ENCODE assay signal across 1 cellular context in the genomic region with DNA sequence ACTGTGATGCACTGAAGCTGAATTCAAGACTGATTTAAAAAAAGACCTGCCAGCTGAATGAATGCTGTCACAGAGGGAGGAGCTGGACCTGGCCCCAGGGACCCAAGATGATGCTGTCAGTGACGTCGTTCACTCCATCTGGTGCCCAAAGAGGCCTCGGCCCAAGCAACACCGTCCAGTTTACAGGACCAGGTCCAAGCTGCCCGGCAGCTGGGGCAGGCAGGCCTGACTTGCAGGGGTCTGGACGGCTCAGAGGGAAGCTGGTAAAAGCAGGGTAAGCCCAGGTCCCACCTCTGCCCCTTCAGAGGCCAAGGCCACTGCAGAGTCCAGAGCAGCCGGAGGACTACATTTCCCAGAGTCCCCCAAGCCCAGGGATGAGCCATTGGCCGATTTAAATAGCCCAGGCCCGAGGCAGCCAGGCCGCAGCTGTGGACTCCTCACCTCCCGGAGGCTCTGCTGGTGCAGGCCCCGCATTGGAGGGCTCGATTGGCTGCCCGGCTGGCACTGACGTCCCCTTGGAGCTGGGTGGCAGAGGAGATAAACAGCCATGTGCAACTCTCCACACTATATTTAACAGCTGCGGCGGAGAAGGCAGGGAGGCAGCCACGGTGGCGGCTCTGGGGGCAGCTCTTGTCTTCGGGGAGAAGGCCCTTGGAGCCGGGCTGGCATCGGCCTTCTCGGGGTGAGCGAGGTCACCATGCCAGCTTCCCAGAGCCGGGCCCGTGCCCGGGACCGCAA.
TF ChIP-seq lines count a peak whose summit lies in the region.

A gene (plus strand): TSS at position 423 of the 738 bp plus-strand sequence. CDS start 275 bp downstream, at position 698.

TF ChIP-seq in HepG2, 621 proteins besides CTCF, POLR2A, EP300 and RAD21 (continued from another document and continues in another):
- TF ChIP-seq, protein P1, sequence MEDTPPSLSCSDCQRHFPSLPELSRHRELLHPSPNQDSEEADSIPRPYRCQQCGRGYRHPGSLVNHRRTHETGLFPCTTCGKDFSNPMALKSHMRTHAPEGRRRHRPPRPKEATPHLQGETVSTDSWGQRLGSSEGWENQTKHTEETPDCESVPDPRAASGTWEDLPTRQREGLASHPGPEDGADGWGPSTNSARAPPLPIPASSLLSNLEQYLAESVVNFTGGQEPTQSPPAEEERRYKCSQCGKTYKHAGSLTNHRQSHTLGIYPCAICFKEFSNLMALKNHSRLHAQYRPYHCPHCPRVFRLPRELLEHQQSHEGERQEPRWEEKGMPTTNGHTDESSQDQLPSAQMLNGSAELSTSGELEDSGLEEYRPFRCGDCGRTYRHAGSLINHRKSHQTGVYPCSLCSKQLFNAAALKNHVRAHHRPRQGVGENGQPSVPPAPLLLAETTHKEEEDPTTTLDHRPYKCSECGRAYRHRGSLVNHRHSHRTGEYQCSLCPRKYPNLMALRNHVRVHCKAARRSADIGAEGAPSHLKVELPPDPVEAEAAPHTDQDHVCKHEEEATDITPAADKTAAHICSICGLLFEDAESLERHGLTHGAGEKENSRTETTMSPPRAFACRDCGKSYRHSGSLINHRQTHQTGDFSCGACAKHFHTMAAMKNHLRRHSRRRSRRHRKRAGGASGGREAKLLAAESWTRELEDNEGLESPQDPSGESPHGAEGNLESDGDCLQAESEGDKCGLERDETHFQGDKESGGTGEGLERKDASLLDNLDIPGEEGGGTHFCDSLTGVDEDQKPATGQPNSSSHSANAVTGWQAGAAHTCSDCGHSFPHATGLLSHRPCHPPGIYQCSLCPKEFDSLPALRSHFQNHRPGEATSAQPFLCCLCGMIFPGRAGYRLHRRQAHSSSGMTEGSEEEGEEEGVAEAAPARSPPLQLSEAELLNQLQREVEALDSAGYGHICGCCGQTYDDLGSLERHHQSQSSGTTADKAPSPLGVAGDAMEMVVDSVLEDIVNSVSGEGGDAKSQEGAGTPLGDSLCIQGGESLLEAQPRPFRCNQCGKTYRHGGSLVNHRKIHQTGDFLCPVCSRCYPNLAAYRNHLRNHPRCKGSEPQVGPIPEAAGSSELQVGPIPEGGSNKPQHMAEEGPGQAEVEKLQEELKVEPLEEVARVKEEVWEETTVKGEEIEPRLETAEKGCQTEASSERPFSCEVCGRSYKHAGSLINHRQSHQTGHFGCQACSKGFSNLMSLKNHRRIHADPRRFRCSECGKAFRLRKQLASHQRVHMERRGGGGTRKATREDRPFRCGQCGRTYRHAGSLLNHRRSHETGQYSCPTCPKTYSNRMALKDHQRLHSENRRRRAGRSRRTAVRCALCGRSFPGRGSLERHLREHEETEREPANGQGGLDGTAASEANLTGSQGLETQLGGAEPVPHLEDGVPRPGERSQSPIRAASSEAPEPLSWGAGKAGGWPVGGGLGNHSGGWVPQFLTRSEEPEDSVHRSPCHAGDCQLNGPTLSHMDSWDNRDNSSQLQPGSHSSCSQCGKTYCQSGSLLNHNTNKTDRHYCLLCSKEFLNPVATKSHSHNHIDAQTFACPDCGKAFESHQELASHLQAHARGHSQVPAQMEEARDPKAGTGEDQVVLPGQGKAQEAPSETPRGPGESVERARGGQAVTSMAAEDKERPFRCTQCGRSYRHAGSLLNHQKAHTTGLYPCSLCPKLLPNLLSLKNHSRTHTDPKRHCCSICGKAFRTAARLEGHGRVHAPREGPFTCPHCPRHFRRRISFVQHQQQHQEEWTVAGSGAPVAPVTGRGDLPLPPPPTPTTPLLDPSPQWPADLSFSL (CRISPR knock-in tag; IDR thresholded peaks at IDR 0.05) = no peak
- TF ChIP-seq FOXM1 (CRISPR knock-in tag; IDR thresholded peaks at IDR 0.05) (no peak), ZNF543 (CRISPR knock-in tag; IDR thresholded peaks at IDR 0.05) (0 out of 2 replicates have a peak, but pooled peaks have one; percentile 23), NFYB (CRISPR knock-in tag; IDR thresholded peaks at IDR 0.05) (peak; percentile 83), ZMYM4 (CRISPR knock-in tag; IDR thresholded peaks at IDR 0.05) (no peak), ZMYM2 (CRISPR knock-in tag; IDR thresholded peaks at IDR 0.05) (no peak), ZNF7 (CRISPR knock-in tag; IDR thresholded peaks at IDR 0.05) (no peak), ZMAT3 (CRISPR knock-in tag; conservative IDR thresholded peaks at IDR 0.05) (no peak), HES4 (CRISPR knock-in tag; IDR thresholded peaks at IDR 0.05; ENCODE audit: borderline replicate concordance) (0 out of 2 replicates have a peak, but pooled peaks have one; percentile 40), RCOR2 (CRISPR knock-in tag; IDR thresholded peaks at IDR 0.05) (no peak), FOXJ3 (CRISPR knock-in tag; IDR thresholded peaks at IDR 0.05; ENCODE audit: borderline replicate concordance) (no peak), ONECUT2 (CRISPR knock-in tag; IDR thresholded peaks at IDR 0.05) (no peak), RXRA (CRISPR knock-in tag; IDR thresholded peaks at IDR 0.05) (peak; percentile 56; the same call in 1 of the 2 replicates), HNRNPL (IDR thresholded peaks at IDR 0.05; ENCODE audit: low read depth, low read length) (peak; percentile 89; the same call in 1 of the 2 replicates), SUZ12 (IDR thresholded peaks at IDR 0.05; ENCODE audit: low read depth, low read length) (peak; percentile 53; the same call in 1 of the 2 replicates), SPEN (CRISPR knock-in tag; IDR thresholded peaks at IDR 0.05; ENCODE audit: low read depth) (peak; percentile 52; the same call in 1 of the 2 replicates), MBNL3 (CRISPR knock-in tag; conservative IDR thresholded peaks at IDR 0.05) (no peak), ZC3H13 (CRISPR knock-in tag; IDR thresholded peaks at IDR 0.05) (0 out of 2 replicates have a peak, but pooled peaks have one; percentile 66), SMAD3 (CRISPR knock-in tag; IDR thresholded peaks at IDR 0.05) (peak; percentile 21; the same call in 1 of the 2 replicates), ZNF124 (CRISPR knock-in tag; IDR thresholded peaks at IDR 0.05) (no peak), MTF1 (CRISPR knock-in tag; IDR thresholded peaks at IDR 0.05) (no peak), ZSCAN9 (CRISPR knock-in tag; IDR thresholded peaks at IDR 0.05; ENCODE audit: borderline replicate concordance) (no peak), ZNF792 (CRISPR knock-in tag; IDR thresholded peaks at IDR 0.05) (no peak), TCF7 (IDR thresholded peaks at IDR 0.05; ENCODE audit: low read depth) (no peak), NKX3-1 (CRISPR knock-in tag; IDR thresholded peaks at IDR 0.05) (no peak)
- TF ChIP-seq, protein P2, sequence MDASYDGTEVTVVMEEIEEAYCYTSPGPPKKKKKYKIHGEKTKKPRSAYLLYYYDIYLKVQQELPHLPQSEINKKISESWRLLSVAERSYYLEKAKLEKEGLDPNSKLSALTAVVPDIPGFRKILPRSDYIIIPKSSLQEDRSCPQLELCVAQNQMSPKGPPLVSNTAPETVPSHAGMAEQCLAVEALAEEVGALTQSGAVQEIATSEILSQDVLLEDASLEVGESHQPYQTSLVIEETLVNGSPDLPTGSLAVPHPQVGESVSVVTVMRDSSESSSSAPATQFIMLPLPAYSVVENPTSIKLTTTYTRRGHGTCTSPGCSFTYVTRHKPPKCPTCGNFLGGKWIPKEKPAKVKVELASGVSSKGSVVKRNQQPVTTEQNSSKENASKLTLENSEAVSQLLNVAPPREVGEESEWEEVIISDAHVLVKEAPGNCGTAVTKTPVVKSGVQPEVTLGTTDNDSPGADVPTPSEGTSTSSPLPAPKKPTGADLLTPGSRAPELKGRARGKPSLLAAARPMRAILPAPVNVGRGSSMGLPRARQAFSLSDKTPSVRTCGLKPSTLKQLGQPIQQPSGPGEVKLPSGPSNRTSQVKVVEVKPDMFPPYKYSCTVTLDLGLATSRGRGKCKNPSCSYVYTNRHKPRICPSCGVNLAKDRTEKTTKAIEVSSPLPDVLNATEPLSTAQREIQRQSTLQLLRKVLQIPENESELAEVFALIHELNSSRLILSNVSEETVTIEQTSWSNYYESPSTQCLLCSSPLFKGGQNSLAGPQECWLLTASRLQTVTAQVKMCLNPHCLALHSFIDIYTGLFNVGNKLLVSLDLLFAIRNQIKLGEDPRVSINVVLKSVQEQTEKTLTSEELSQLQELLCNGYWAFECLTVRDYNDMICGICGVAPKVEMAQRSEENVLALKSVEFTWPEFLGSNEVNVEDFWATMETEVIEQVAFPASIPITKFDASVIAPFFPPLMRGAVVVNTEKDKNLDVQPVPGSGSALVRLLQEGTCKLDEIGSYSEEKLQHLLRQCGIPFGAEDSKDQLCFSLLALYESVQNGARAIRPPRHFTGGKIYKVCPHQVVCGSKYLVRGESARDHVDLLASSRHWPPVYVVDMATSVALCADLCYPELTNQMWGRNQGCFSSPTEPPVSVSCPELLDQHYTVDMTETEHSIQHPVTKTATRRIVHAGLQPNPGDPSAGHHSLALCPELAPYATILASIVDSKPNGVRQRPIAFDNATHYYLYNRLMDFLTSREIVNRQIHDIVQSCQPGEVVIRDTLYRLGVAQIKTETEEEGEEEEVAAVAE (CRISPR knock-in tag; IDR thresholded peaks at IDR 0.05; ENCODE audit: borderline replicate concordance) = 0 out of 2 replicates have a peak, but pooled peaks have one; percentile 25
- TF ChIP-seq, protein P3, sequence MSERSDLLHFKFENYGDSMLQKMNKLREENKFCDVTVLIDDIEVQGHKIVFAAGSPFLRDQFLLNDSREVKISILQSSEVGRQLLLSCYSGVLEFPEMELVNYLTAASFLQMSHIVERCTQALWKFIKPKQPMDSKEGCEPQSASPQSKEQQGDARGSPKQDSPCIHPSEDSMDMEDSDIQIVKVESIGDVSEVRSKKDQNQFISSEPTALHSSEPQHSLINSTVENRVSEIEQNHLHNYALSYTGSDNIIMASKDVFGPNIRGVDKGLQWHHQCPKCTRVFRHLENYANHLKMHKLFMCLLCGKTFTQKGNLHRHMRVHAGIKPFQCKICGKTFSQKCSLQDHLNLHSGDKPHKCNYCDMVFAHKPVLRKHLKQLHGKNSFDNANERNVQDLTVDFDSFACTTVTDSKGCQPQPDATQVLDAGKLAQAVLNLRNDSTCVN (CRISPR knock-in tag; IDR thresholded peaks at IDR 0.05; ENCODE audit: borderline replicate concordance) = no peak
- TF ChIP-seq, protein P4, sequence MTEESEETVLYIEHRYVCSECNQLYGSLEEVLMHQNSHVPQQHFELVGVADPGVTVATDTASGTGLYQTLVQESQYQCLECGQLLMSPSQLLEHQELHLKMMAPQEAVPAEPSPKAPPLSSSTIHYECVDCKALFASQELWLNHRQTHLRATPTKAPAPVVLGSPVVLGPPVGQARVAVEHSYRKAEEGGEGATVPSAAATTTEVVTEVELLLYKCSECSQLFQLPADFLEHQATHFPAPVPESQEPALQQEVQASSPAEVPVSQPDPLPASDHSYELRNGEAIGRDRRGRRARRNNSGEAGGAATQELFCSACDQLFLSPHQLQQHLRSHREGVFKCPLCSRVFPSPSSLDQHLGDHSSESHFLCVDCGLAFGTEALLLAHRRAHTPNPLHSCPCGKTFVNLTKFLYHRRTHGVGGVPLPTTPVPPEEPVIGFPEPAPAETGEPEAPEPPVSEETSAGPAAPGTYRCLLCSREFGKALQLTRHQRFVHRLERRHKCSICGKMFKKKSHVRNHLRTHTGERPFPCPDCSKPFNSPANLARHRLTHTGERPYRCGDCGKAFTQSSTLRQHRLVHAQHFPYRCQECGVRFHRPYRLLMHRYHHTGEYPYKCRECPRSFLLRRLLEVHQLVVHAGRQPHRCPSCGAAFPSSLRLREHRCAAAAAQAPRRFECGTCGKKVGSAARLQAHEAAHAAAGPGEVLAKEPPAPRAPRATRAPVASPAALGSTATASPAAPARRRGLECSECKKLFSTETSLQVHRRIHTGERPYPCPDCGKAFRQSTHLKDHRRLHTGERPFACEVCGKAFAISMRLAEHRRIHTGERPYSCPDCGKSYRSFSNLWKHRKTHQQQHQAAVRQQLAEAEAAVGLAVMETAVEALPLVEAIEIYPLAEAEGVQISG (CRISPR knock-in tag; IDR thresholded peaks at IDR 0.05) = peak; percentile 72
- TF ChIP-seq, protein P5, sequence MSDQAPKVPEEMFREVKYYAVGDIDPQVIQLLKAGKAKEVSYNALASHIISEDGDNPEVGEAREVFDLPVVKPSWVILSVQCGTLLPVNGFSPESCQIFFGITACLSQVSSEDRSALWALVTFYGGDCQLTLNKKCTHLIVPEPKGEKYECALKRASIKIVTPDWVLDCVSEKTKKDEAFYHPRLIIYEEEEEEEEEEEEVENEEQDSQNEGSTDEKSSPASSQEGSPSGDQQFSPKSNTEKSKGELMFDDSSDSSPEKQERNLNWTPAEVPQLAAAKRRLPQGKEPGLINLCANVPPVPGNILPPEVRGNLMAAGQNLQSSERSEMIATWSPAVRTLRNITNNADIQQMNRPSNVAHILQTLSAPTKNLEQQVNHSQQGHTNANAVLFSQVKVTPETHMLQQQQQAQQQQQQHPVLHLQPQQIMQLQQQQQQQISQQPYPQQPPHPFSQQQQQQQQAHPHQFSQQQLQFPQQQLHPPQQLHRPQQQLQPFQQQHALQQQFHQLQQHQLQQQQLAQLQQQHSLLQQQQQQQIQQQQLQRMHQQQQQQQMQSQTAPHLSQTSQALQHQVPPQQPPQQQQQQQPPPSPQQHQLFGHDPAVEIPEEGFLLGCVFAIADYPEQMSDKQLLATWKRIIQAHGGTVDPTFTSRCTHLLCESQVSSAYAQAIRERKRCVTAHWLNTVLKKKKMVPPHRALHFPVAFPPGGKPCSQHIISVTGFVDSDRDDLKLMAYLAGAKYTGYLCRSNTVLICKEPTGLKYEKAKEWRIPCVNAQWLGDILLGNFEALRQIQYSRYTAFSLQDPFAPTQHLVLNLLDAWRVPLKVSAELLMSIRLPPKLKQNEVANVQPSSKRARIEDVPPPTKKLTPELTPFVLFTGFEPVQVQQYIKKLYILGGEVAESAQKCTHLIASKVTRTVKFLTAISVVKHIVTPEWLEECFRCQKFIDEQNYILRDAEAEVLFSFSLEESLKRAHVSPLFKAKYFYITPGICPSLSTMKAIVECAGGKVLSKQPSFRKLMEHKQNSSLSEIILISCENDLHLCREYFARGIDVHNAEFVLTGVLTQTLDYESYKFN (CRISPR knock-in tag; conservative IDR thresholded peaks at IDR 0.05) = peak; percentile 10; the same call in 1 of the 2 replicates
- TF ChIP-seq, protein P6, sequence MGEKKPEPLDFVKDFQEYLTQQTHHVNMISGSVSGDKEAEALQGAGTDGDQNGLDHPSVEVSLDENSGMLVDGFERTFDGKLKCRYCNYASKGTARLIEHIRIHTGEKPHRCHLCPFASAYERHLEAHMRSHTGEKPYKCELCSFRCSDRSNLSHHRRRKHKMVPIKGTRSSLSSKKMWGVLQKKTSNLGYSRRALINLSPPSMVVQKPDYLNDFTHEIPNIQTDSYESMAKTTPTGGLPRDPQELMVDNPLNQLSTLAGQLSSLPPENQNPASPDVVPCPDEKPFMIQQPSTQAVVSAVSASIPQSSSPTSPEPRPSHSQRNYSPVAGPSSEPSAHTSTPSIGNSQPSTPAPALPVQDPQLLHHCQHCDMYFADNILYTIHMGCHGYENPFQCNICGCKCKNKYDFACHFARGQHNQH (CRISPR knock-in tag; IDR thresholded peaks at IDR 0.05) = 0 out of 2 replicates have a peak, but pooled peaks have one; percentile 17
- TF ChIP-seq, protein P7, sequence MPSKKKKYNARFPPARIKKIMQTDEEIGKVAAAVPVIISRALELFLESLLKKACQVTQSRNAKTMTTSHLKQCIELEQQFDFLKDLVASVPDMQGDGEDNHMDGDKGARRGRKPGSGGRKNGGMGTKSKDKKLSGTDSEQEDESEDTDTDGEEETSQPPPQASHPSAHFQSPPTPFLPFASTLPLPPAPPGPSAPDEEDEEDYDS (CRISPR knock-in tag; IDR thresholded peaks at IDR 0.05) = peak; percentile 53; the same call in 1 of the 2 replicates
